ENCODE assay signal across 21 cellular contexts in genomic region chr20:37479275-37479674, GRCh38. TPM values are rescaled to one million over a fixed set of nuclear protein-coding genes. Genes with fewer than 3 reads are reported as not detected.
DNase-seq lines count a peak whose midpoint lies in the region; ATAC-seq and TF ChIP-seq lines count a peak whose summit lies in the region.
"Had no signal": no experiment of that assay in that cellular context is flagged by ENCODE, and none has a peak within 500 bp of the region (broad histone marks: within the 10 kb centered on the region; RNA-seq: fewer than 3 reads in every experiment).

No MANE protein-coding gene starts in this region.

- peaks cover 14% of the 10 kb centered on the region for H3K9me3 ChIP-seq in adipocyte (ENCODE audit: control insufficient read depth, low read length)
- H3K9me3 ChIP-seq in subcutaneous abdominal adipose tissue (ENCODE audit: control insufficient read depth in 5 of 5, low read length in 5 of 5), result peaks cover 0 to 6% (median 0%) of the 10 kb centered on the region in 5 donors

- H3K27me3 ChIP-seq in adipocyte (replicated peaks; ENCODE audit: control insufficient read depth, insufficient read depth, low read length), result peaks cover 11% of the 10 kb centered on the region
- no peaks in the 10 kb centered on the region for H3K27me3 ChIP-seq in subcutaneous abdominal adipose tissue (ENCODE audit: control insufficient read depth in 5 of 5, insufficient read depth in 4 of 5, low read length in 5 of 5)
- H3K27me3 ChIP-seq: BLaER1 had no signal

- peaks cover 37% of the 10 kb centered on the region for H3K4me1 ChIP-seq in adipocyte (ENCODE audit: control insufficient read depth, insufficient read depth, low read length)
- peaks cover 7 to 48% (median 39%) of the 10 kb centered on the region in 5 donors for H3K4me1 ChIP-seq in subcutaneous abdominal adipose tissue (ENCODE audit: control insufficient read depth in 5 of 5, insufficient read depth in 5 of 5, low read length in 5 of 5)

- H3K36me3 ChIP-seq in adipocyte (ENCODE audit: control insufficient read depth, insufficient read depth, low read length, severe bottlenecking) (no peaks in the 10 kb centered on the region), subcutaneous abdominal adipose tissue (ENCODE audit: control insufficient read depth in 5 of 5, insufficient read depth in 5 of 5, low read length in 5 of 5) (no peaks in the 10 kb centered on the region)
- H3K36me3 ChIP-seq: BLaER1 had no signal

- peak overlapping the region; percentile 63 for H3K27ac ChIP-seq in subcutaneous abdominal adipose tissue (ENCODE audit: low read depth, low read length)
- H3K27ac ChIP-seq: BLaER1 had no signal

- DNase-seq in left cardiac atrium (peak; percentile 35), Right ventricle myocardium superior (no peak), adipocyte (ENCODE audit: low read depth) (no peak), omental fat pad (ENCODE audit: low spot score) (no peak), posterior cingulate gyrus (no peak)
- DNase-seq: 8988T; CD4-positive, alpha-beta memory T cell; DMS153; DMS79; GDM1; GOT3; H7; HFFc6 had no signal

- H3K9ac ChIP-seq in adipocyte (ENCODE audit: low read length) (peak overlapping the region; percentile 57), subcutaneous abdominal adipose tissue (ENCODE audit: low read length in 5 of 5) (peak overlapping the region in 2 of 5 donors; percentile 42 to 64)
- H3K9ac ChIP-seq: BLaER1 had no signal

- no peak for TF ChIP-seq CTCF in omental fat pad (IDR thresholded peaks at IDR 0.05)

- intact Hi-C loops in left cardiac atrium (cut with DNase I) (no loop called here), Right ventricle myocardium superior (cut with DNase I) (no loop called here), posterior cingulate gyrus (cut with DNase I) (no loop called here)

- ATAC-seq in left cardiac atrium (peak; percentile 73 to 74), Right ventricle myocardium superior (ENCODE audit: poor library complexity) (no peak), omental fat pad (ENCODE audit: low FRiP score) (peak; percentile 63), GM18873 (IDR thresholded peaks at IDR 0.05; ENCODE audit: low FRiP score, unreplicated experiment) (no peak), HG03097 (IDR thresholded peaks at IDR 0.05; ENCODE audit: low FRiP score, unreplicated experiment) (no peak)
- ATAC-seq: HCT116 had no signal

- no peak overlapping the region for H3K4me3 ChIP-seq in adipocyte (ENCODE audit: low read length)
- no peak overlapping the region for H3K4me3 ChIP-seq in subcutaneous abdominal adipose tissue (ENCODE audit: low read depth in 1 of 5, low read length in 5 of 5)
- H3K4me3 ChIP-seq: BLaER1 had no signal

RNA-seq across cellular contexts. Expression of gene NNAT, which starts 41.8 kb away (rescaled TPM):
- total RNA-seq in left cardiac atrium (1 to 10 TPM; 2.8 to 4.0 TPM), Right ventricle myocardium superior (not detected), omental fat pad (10 to 100 TPM in 3 of 4 donors, 1 to 10 TPM in 1; 7.4 to 44.4 (median 23.2) TPM)
- total RNA-seq: A673; CD4-positive, alpha-beta memory T cell; Daoy; HepG2; HFFc6 had no signal

RNA-seq across cellular contexts. Expression of gene BLCAP, which starts 48.4 kb away (rescaled TPM):
- total RNA-seq in left cardiac atrium (10 to 100 TPM; 87.9 to 99.8 TPM), Right ventricle myocardium superior (90.2 TPM), omental fat pad (100 to 1,000 TPM in 2 of 4 donors, 10 to 100 TPM in 2; 58.6 to 197 (median 82.1) TPM)

Comparison
In these comparisons a context has a peak if more than half of its experiments do, and no peak if none do; other contexts are left out.
1. ATAC-seq: peak in left cardiac atrium (2 of 2) and omental fat pad (single experiment); none in Right ventricle myocardium superior (single experiment), GM18873 (single experiment) and HG03097 (single experiment).